ENCODE assay signal across 9 cellular contexts in the genomic region with DNA sequence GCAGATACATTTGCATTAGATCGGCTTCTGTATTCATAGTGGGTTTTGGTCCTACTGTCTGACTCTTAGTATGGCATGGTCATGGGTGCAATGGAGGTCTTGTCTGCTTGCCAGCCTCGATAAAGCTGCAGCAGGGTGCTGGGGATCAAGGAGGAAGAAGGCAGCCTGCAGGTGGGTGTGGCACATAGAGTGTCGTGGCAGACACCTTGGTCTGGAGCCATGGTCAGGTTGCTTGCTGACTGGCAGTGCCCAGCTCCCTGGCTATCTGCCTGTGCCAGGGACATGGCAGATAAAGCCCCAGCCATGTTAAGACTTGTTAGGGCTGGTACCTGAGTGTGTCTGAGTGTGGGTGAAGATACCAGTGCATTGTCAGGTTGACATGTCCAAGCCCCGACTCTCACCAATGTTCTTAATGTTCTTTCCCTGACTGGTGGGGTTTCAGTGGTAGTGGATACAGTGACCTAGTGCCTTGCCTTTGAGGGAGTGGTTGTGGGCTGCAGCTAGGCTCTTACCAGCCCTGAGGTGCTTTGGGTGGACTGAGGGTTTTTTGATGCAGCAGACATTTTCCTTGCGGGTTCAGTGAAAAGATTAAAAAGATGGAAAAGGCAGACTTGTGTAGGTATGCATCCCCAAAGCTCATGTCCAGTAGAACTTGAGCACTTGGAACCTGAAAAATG. TPM values are rescaled to one million over a fixed set of nuclear protein-coding genes. Genes with fewer than 3 reads are reported as not detected.
DNase-seq lines count a peak whose midpoint lies in the region; ATAC-seq and TF ChIP-seq lines count a peak whose summit lies in the region.
"Had no signal": no experiment of that assay in that cellular context is flagged by ENCODE, and none has a peak within 500 bp of the region (broad histone marks: within the 10 kb centered on the region; RNA-seq: fewer than 3 reads in every experiment).

No MANE protein-coding gene starts in this region.

- no peak for TF ChIP-seq CTCF in esophagus squamous epithelium (IDR thresholded peaks at IDR 0.05)

- peak overlapping the region; percentile 64 to 88 (median 76) for H3K4me3 ChIP-seq in esophagus squamous epithelium

- DNase-seq in activated T-cell treated with anti-CD3 and anti-CD28 coated beads, Interleukin-2, amount 50 U/mL, for 72 hours, result no peak
- DNase-seq in activated T-cell treated with anti-CD3 and anti-CD28 coated beads, Interleukin-2, amount 50 U/mL, for 48 hours, result no peak
- DNase-seq in RKO (ENCODE audit: low spot score) (peak; percentile 38), esophagus squamous epithelium (lab: John Stamatoyannopoulos, UW) (no peak), DMS53 treated with DMSO at 0.1 percent for 48 hours (lab: John Stamatoyannopoulos, UW; ENCODE audit: unreplicated experiment) (no peak)
- no peak for DNase-seq in stimulated activated naive CD8-positive, alpha-beta T cell treated with anti-CD3 and anti-CD28 coated beads, Interleukin-15, amount 100 ng/mL, for 72 hours
- no peak for DNase-seq in stimulated activated CD4-positive, alpha-beta T cell treated with anti-CD3 and anti-CD28 coated beads, Interleukin-4, amount 100 ng/mL, for 1 hour
- DNase-seq: NCI-H187 treated with DMSO at 0.1 percent for 48 hours had no signal

- H3K27ac ChIP-seq in esophagus squamous epithelium, result peak overlapping the region; percentile 83 to 91 (median 86)

- ATAC-seq in activated T-cell treated with anti-CD3 and anti-CD28 coated beads, Interleukin-2, amount 50 U/mL, for 72 hours (replicated peaks in 1 of 2), result no peak
- no peak for ATAC-seq in stimulated activated naive CD8-positive, alpha-beta T cell treated with anti-CD3 and anti-CD28 coated beads, Interleukin-15, amount 100 ng/mL, for 72 hours
- ATAC-seq in GM21619 (IDR thresholded peaks at IDR 0.05; ENCODE audit: unreplicated experiment), result no peak

- no peaks in the 10 kb centered on the region for H3K9me3 Mint-ChIP-seq in activated T-cell treated with anti-CD3 and anti-CD28 coated beads, Interleukin-2, amount 50 U/mL, for 72 hours
- H3K9me3 Mint-ChIP-seq in stimulated activated naive CD8-positive, alpha-beta T cell treated with anti-CD3 and anti-CD28 coated beads, Interleukin-15, amount 100 ng/mL, for 72 hours, result no peaks in the 10 kb centered on the region

- H3K36me3 ChIP-seq in esophagus squamous epithelium, result no peaks in the 10 kb centered on the region

- no peak for TF ChIP-seq POLR2A in esophagus squamous epithelium (IDR thresholded peaks at IDR 0.05)

- H3K36me3 Mint-ChIP-seq in activated T-cell treated with anti-CD3 and anti-CD28 coated beads, Interleukin-2, amount 50 U/mL, for 72 hours (ENCODE audit: insufficient read depth in 2 of 2), result peaks cover 4 to 5% of the 10 kb centered on the region in 2 donors

- WGBS in esophagus squamous epithelium, 2 donors, result 11 to 24% methylated on average over 3 to 4 of the region's 5 CpGs

- H3K4me1 Mint-ChIP-seq in activated T-cell treated with anti-CD3 and anti-CD28 coated beads, Interleukin-2, amount 50 U/mL, for 72 hours (ENCODE audit: low read depth), result peaks cover 36% of the 10 kb centered on the region
- peaks cover 35% of the 10 kb centered on the region for H3K4me1 Mint-ChIP-seq in stimulated activated naive CD8-positive, alpha-beta T cell treated with anti-CD3 and anti-CD28 coated beads, Interleukin-15, amount 100 ng/mL, for 72 hours

- no peaks in the 10 kb centered on the region for H3K27me3 Mint-ChIP-seq in activated T-cell treated with anti-CD3 and anti-CD28 coated beads, Interleukin-2, amount 50 U/mL, for 72 hours (ENCODE audit: low read depth)
- H3K27me3 Mint-ChIP-seq in stimulated activated naive CD8-positive, alpha-beta T cell treated with anti-CD3 and anti-CD28 coated beads, Interleukin-15, amount 100 ng/mL, for 72 hours, result no peaks in the 10 kb centered on the region

- peaks cover 8 to 72% (median 31%) of the 10 kb centered on the region in 3 donors for H3K4me1 ChIP-seq in esophagus squamous epithelium

- intact Hi-C loops in esophagus squamous epithelium (cut with DNase I), result loop anchor here (2.0 kb wide), 1 partner anchor 121 kb away; no protein-coding TSS in a partner anchor

- no peaks in the 10 kb centered on the region for H3K27me3 ChIP-seq in esophagus squamous epithelium

- peak overlapping the region; percentile 25 for H3K27ac Mint-ChIP-seq in activated T-cell treated with anti-CD3 and anti-CD28 coated beads, Interleukin-2, amount 50 U/mL, for 72 hours
- H3K27ac Mint-ChIP-seq in stimulated activated naive CD8-positive, alpha-beta T cell treated with anti-CD3 and anti-CD28 coated beads, Interleukin-15, amount 100 ng/mL, for 72 hours, result peak overlapping the region; percentile 70 to 95

- no peaks in the 10 kb centered on the region for H3K9me3 ChIP-seq in esophagus squamous epithelium

- H3K4me3 Mint-ChIP-seq in activated T-cell treated with anti-CD3 and anti-CD28 coated beads, Interleukin-2, amount 50 U/mL, for 72 hours, result peak overlapping the region; percentile 72 to 81
- peak overlapping the region; percentile 85 to 86 for H3K4me3 Mint-ChIP-seq in stimulated activated naive CD8-positive, alpha-beta T cell treated with anti-CD3 and anti-CD28 coated beads, Interleukin-15, amount 100 ng/mL, for 72 hours

RNA-seq across cellular contexts. Expression of a gene that starts 1.8 kb away (rescaled TPM):
- 10 to 100 TPM; 10.4 to 10.5 TPM for total RNA-seq in activated T-cell treated with anti-CD3 and anti-CD28 coated beads, Interleukin-2, amount 50 U/mL, for 72 hours
- 100 to 1,000 TPM in 1 of 4 donors, 10 to 100 TPM in 3; 53.8 to 105 (median 81.9) TPM for total RNA-seq in esophagus squamous epithelium

RNA-seq across cellular contexts. Expression of a gene that starts 34.1 kb away (rescaled TPM):
- 10 to 100 TPM in 1 of 2 donors, 1 to 10 TPM in 1; 9.4 to 14.2 TPM for total RNA-seq in activated T-cell treated with anti-CD3 and anti-CD28 coated beads, Interleukin-2, amount 50 U/mL, for 72 hours
- 10 to 100 TPM in 2 of 4 donors, 1 to 10 TPM in 2; 4.4 to 14.7 (median 10.8) TPM for total RNA-seq in esophagus squamous epithelium

Comparison
In these comparisons a context has a peak if more than half of its experiments do, and no peak if none do; other contexts are left out.
1. RNA of a gene that starts 1.8 kb away (total RNA-seq): 53.8 to 105 TPM in esophagus squamous epithelium; 10.4 to 10.5 TPM in activated T-cell treated with anti-CD3 and anti-CD28 coated beads, Interleukin-2, amount 50 U/mL, for 72 hours; every median in the first group is over 4 times any median in the second.